8 cellular contexts compared by ENCODE assay signal in the genomic region with DNA sequence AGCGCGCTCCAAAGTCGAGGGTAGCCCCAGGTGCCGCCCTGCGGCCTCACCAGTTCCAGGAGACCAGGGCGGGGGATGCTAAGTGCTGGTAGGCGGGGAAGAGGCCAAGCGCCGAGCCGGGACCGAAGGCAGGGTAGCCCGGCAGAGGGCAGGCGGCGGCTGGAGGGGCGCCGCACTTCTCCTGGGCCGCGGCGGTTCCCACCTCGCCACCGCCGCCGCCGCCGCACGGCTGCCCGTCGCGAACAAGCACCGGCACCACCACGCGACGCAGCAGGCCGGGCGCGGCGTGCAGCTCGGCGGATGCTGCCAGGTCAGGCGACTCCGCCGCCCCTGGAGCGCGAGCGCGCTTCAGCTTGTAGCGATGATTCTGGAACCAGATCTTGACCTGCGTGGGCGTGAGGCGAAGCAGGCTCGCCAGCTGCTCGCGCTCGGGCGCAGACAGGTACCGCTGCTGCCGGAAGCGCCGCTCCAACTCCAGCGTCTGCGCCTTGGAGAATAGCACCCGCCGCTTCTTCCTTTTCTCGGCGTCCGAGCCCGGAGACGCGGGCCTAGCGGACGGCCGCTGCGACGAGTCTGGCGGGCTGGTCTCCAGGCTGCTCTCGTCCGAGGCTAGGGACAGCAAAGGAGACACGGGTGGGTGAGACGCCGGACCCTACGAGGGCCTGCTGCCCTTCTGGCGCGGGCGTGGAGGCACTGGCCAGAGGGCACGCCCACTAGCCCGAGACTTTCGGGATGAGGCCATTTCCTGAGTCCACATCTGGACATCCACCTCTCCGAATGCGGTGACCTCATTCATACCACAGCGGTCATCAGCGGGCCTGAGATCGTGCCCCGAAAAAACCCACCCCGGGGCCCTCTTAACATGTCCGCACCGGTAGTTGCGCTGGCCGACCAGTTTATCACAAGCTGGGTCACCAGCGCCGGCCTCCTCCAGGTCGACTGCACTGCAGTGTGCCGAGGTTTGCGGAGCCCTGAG. TPM values are rescaled to one million over a fixed set of nuclear protein-coding genes. Genes with fewer than 3 reads are reported as not detected.
A peak's percentile ranks its signal among the peaks of the same experiment; 100 is the strongest.
DNase-seq lines count a peak whose midpoint lies in the region; TF ChIP-seq lines count a peak whose summit lies in the region.

No MANE protein-coding gene starts in this region.

- TF ChIP-seq CTCF in AG04450 (IDR thresholded peaks at IDR 0.05; ENCODE audit: low read depth, low read length) (no peak), left ventricle myocardium inferior (IDR thresholded peaks at IDR 0.05; ENCODE audit: borderline replicate concordance) (no peak)

- CTCF ChIA-PET in AG04450 (lab: Charles Lee) = no interaction called here

- no peaks in the 10 kb centered on the region for H3K36me3 ChIP-seq in H7 (replicated peaks; ENCODE audit: control insufficient read depth, insufficient read depth, low read length)
- no peaks in the 10 kb centered on the region for H3K36me3 ChIP-seq in left ventricle myocardium inferior

- DNase-seq in AG04450 (ENCODE audit: low read depth, low spot score) = no peak
- DNase-seq in H7 = peak; percentile 91
- DNase-seq in SW 1271 (lab: John Stamatoyannopoulos, UW) = peak; percentile 9 to 52
- peak; percentile 13 for DNase-seq in left ventricle myocardium inferior
- no peak for DNase-seq in skeletal muscle cell (ENCODE audit: low read depth)
- DNase-seq in GOT3 (lab: John Stamatoyannopoulos, UW) = no peak
- no peak for DNase-seq in RKO (ENCODE audit: low spot score)
- no peak for DNase-seq in HuH-7.5 (ENCODE audit: low spot score)

- peaks cover 69% of the 10 kb centered on the region for H3K27me3 ChIP-seq in AG04450 (ENCODE audit: control insufficient read depth, insufficient read depth, low read length)
- H3K27me3 ChIP-seq in H7 (ENCODE audit: control insufficient read depth, insufficient read depth, low read length) = peaks cover 99% of the 10 kb centered on the region
- peaks cover 100% of the 10 kb centered on the region for H3K27me3 ChIP-seq in left ventricle myocardium inferior (ENCODE audit: low read depth)

- H3K9me3 ChIP-seq in AG04450 (ENCODE audit: control insufficient read depth, insufficient read depth, low read length) (peaks cover 9% of the 10 kb centered on the region; the same call in 1 of the 2 replicates), left ventricle myocardium inferior (replicated peaks) (no peaks in the 10 kb centered on the region)

- intact Hi-C loops in left ventricle myocardium inferior (cut with micrococcal nuclease) = no loop called here

- POLR2A ChIA-PET in AG04450 (lab: Yijun Ruan, JAX) = no interaction called here

- H3K4me3 ChIP-seq in AG04450 (ENCODE audit: low read depth, low read length) = peak overlapping the region; percentile 51
- peak overlapping the region; percentile 32 for H3K4me3 ChIP-seq in H7 (ENCODE audit: insufficient read depth, low read depth, low read length)
- H3K4me3 ChIP-seq in left ventricle myocardium inferior = peak overlapping the region; percentile 62
- H3K4me3 ChIP-seq in skeletal muscle cell (ENCODE audit: low read depth, low read length) = peak overlapping the region; percentile 44

- H3K4me1 ChIP-seq in left ventricle myocardium inferior = peaks cover 34% of the 10 kb centered on the region

- H3K27ac ChIP-seq in AG04450 (ENCODE audit: low read depth, low read length) = no peak overlapping the region
- H3K27ac ChIP-seq in left ventricle myocardium inferior (replicated peaks) = no peak overlapping the region

RNA-seq across cellular contexts. Expression of a gene that starts 1.3 kb away (rescaled TPM):
- polyA plus RNA-seq in AG04450 (2011; rRNA removed) = not detected in 2 replicates
- polyA minus RNA-seq in AG04450 (2011; rRNA and poly(A)+ RNA removed) = not detected in 2 replicates
- not detected in 2 replicates for total RNA-seq in H7 (2014; rRNA removed; shearing (Covaris generic))
- not detected for total RNA-seq in left ventricle myocardium inferior

Comparison
In these comparisons a context has a peak if more than half of its experiments do, and no peak if none do; other contexts are left out.
1. DNase-seq: peak in H7 (single experiment), SW 1271 (2 of 2) and left ventricle myocardium inferior (single experiment); none in AG04450 (single experiment), skeletal muscle cell (single experiment), GOT3 (single experiment), RKO (single experiment) and HuH-7.5 (single experiment).
2. Peak in every context shown above with its lines, with median percentiles within 50 percentile points of each other: H3K4me3 ChIP-seq.